Comparison of ENCODE assay signal across 12 cellular contexts in the genomic region with DNA sequence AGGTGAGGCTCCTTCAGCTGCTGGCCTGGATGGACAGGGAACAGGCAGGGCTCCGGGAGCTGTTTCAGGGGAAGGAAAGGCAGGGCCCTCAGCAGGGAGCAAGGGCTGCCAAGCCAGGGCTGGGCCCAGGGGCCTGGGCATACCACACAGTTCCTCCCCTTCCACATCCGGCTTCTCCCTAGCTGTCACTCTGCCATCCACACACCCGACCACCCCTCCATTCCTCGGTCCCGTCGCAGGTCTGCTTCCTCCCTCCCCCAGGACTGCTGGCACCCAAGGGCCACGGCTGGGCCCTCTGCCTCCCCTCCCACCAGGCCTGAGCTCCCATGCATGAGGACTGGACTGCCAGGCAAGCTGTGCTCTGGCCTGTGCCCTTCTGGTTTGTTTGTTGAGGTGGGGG. TPM values are rescaled to one million over a fixed set of nuclear protein-coding genes. Genes with fewer than 3 reads are reported as not detected.
DNase-seq lines count a peak whose midpoint lies in the region; ATAC-seq, FAIRE-seq and TF ChIP-seq lines count a peak whose summit lies in the region.
"Had no signal": no experiment of that assay in that cellular context is flagged by ENCODE, and none has a peak within 500 bp of the region (broad histone marks: within the 10 kb centered on the region; RNA-seq: fewer than 3 reads in every experiment).

No MANE protein-coding gene starts in this region.

- H3K27me3 Mint-ChIP-seq in T-helper 2 cell treated with Interferon-gamma antibody and Interleukin-4, amounts not matched to agents 5 μg/mL and 100 μg/mL, for 36 hours (ENCODE audit: low read depth): no peaks in the 10 kb centered on the region
- no peaks in the 10 kb centered on the region for H3K27me3 Mint-ChIP-seq in activated naive CD8-positive, alpha-beta T cell treated with anti-CD3 and anti-CD28 coated beads, Interleukin-2, amount 10 ng/mL, durations not matched to agents 7 days and 5 days

- H3K4me2 ChIP-seq in HepG2 (ENCODE audit: low read depth, low read length): no peak overlapping the region

- in situ Hi-C loops in HepG2 (cut with HindIII; ENCODE audit: extremely low pct_ligation_motif_present, low pct_unique_long_range_greater_than_20kb): loop anchor here (5.0 to 25.0 kb wide), 3 partner anchors 33 to 448 kb away; a partner anchor contains a TSS

- TF ChIP-seq EP300 in HepG2 (IDR thresholded peaks at IDR 0.05; ENCODE audit: low read depth in 2 of 2, low read length in 2 of 2): no peak
- no peak for TF ChIP-seq EP300 in HepG2 (CRISPR knock-in tag; IDR thresholded peaks at IDR 0.05; ENCODE audit: borderline replicate concordance)

- FAIRE-seq in HepG2 (lab: Jason Lieb, UNC): no peak

- no peak for DNase-seq in T-helper 2 cell treated with Interferon-gamma antibody and Interleukin-4, amounts not matched to agents 5 μg/mL and 100 μg/mL, for 36 hours (ENCODE audit: low spot score)
- no peak for DNase-seq in T-helper 2 cell
- peak; percentile 46 for DNase-seq in activated naive CD8-positive, alpha-beta T cell treated with anti-CD3 and anti-CD28 coated beads, Interleukin-2, amount 10 ng/mL, durations not matched to agents 7 days and 5 days
- DNase-seq in HepG2 (ENCODE audit: low spot score): no peak
- no peak for DNase-seq in activated gamma-delta T cell (lab: John Stamatoyannopoulos, UW)
- no peak for DNase-seq in CD1c-positive myeloid dendritic cell (ENCODE audit: extremely low spot score)
- DNase-seq: GF-D8, NCI-H69, T1000 had no signal

- H3K27ac ChIP-seq in HepG2 (ENCODE audit: extremely low read length, insufficient read depth, low read length) (no peak overlapping the region), stomach smooth muscle (ENCODE audit: low read length) (peak overlapping the region; percentile 41)

- H3K4me1 ChIP-seq in HepG2 (ENCODE audit: insufficient read depth, low read length): peaks cover 15% of the 10 kb centered on the region; the same call in 1 of the 2 replicates
- H3K4me1 ChIP-seq in stomach smooth muscle (ENCODE audit: control insufficient read depth, insufficient read depth, low read length): peaks cover 33% of the 10 kb centered on the region

- no peak overlapping the region for H3K9ac ChIP-seq in HepG2 (ENCODE audit: insufficient read depth, low read depth, low read length)
- H3K9ac ChIP-seq in stomach smooth muscle (ENCODE audit: low read length in 2 of 2): peak overlapping the region in 1 of 2 donors; percentile 44

- H3K9me3 ChIP-seq in HepG2 (ENCODE audit: low read length) (no peaks in the 10 kb centered on the region), stomach smooth muscle (ENCODE audit: control insufficient read depth in 2 of 2, low read length in 2 of 2) (no peaks in the 10 kb centered on the region)

- H3K27ac Mint-ChIP-seq in T-helper 2 cell treated with Interferon-gamma antibody and Interleukin-4, amounts not matched to agents 5 μg/mL and 100 μg/mL, for 36 hours: peak overlapping the region; percentile 92
- H3K27ac Mint-ChIP-seq in activated naive CD8-positive, alpha-beta T cell treated with anti-CD3 and anti-CD28 coated beads, Interleukin-2, amount 10 ng/mL, durations not matched to agents 7 days and 5 days: peak overlapping the region; percentile 87

- no peaks in the 10 kb centered on the region for H3K9me3 Mint-ChIP-seq in T-helper 2 cell treated with Interferon-gamma antibody and Interleukin-4, amounts not matched to agents 5 μg/mL and 100 μg/mL, for 36 hours
- H3K9me3 Mint-ChIP-seq in activated naive CD8-positive, alpha-beta T cell treated with anti-CD3 and anti-CD28 coated beads, Interleukin-2, amount 10 ng/mL, durations not matched to agents 7 days and 5 days: no peaks in the 10 kb centered on the region

- H3K36me3 Mint-ChIP-seq in T-helper 2 cell treated with Interferon-gamma antibody and Interleukin-4, amounts not matched to agents 5 μg/mL and 100 μg/mL, for 36 hours (ENCODE audit: low read depth): peaks cover 41% of the 10 kb centered on the region
- H3K36me3 Mint-ChIP-seq in activated naive CD8-positive, alpha-beta T cell treated with anti-CD3 and anti-CD28 coated beads, Interleukin-2, amount 10 ng/mL, durations not matched to agents 7 days and 5 days: peaks cover 19% of the 10 kb centered on the region

- no TSS peak for BruUV-seq in HepG2 (replicated peaks; lab: Mats Ljungman, UMichigan)

- H3K4me1 Mint-ChIP-seq in T-helper 2 cell treated with Interferon-gamma antibody and Interleukin-4, amounts not matched to agents 5 μg/mL and 100 μg/mL, for 36 hours (ENCODE audit: low read depth): peaks cover 36% of the 10 kb centered on the region
- peaks cover 51% of the 10 kb centered on the region for H3K4me1 Mint-ChIP-seq in activated naive CD8-positive, alpha-beta T cell treated with anti-CD3 and anti-CD28 coated beads, Interleukin-2, amount 10 ng/mL, durations not matched to agents 7 days and 5 days

- TF ChIP-seq POLR2A in HepG2 (IDR thresholded peaks at IDR 0.05; ENCODE audit: insufficient read depth in 1 of 2, low read depth in 2 of 2, low read length in 2 of 2): no peak

- H3K36me3 ChIP-seq in HepG2 (replicated peaks in 1 of 2; ENCODE audit: control insufficient read depth in 1 of 2, insufficient read depth in 2 of 2, low read length in 2 of 2) (peaks cover 26 to 48% of the 10 kb centered on the region in 2 experiments; a peak in 4 of 5 replicates), stomach smooth muscle (ENCODE audit: control insufficient read depth in 2 of 2, insufficient read depth in 2 of 2, low read length in 2 of 2) (peaks cover 18 to 19% of the 10 kb centered on the region in 2 donors)

- WGBS in HepG2 (ENCODE audit: low lambda C conversion rate): 92% methylated on average over 4 of the region's 7 CpGs

- POLR2A ChIA-PET in activated naive CD8-positive, alpha-beta T cell treated with anti-CD3 and anti-CD28 coated beads, Interleukin-2, amount 10 ng/mL, durations not matched to agents 7 days and 5 days (lab: Charles Lee): interaction anchor here (0.9 to 2.5 kb wide), 8 partner anchors 9 to 220 kb away, joined by 3 to 21 read pairs (median 4); a partner anchor contains a TSS
- POLR2A ChIA-PET in HepG2 (lab: Yijun Ruan, JAX): no interaction called here

- no peak overlapping the region for H2AFZ ChIP-seq in HepG2 (ENCODE audit: low read length)

- H3K27me3 ChIP-seq in HepG2 (ENCODE audit: control insufficient read depth in 1 of 2, insufficient read depth in 2 of 2, low read length in 2 of 2) (no peaks in the 10 kb centered on the region), stomach smooth muscle (ENCODE audit: control insufficient read depth in 1 of 2, insufficient read depth in 2 of 2, low read length in 2 of 2) (no peaks in the 10 kb centered on the region)

- ATAC-seq in activated naive CD8-positive, alpha-beta T cell treated with anti-CD3 and anti-CD28 coated beads, Interleukin-2, amount 10 ng/mL, durations not matched to agents 7 days and 5 days (ENCODE audit: low read depth): peak; percentile 27
- ATAC-seq in HepG2 (no peak), GM18907 (IDR thresholded peaks at IDR 0.05; ENCODE audit: unreplicated experiment) (no peak)

- TF ChIP-seq CTCF in HepG2 (CRISPR knock-in tag; IDR thresholded peaks at IDR 0.05): no peak

- no peak for TF ChIP-seq RAD21 in HepG2 (CRISPR knock-in tag; IDR thresholded peaks at IDR 0.05)

- H3K4me3 ChIP-seq in HepG2 (replicated peaks in 1 of 3; ENCODE audit: insufficient read depth in 1 of 3, low read depth in 2 of 3, low read length in 3 of 3) (no peak overlapping the region), stomach smooth muscle (ENCODE audit: low read length in 2 of 2) (peak overlapping the region in 1 of 2 donors; percentile 29)

- H3K4me3 Mint-ChIP-seq in T-helper 2 cell treated with Interferon-gamma antibody and Interleukin-4, amounts not matched to agents 5 μg/mL and 100 μg/mL, for 36 hours: peak overlapping the region; percentile 78
- H3K4me3 Mint-ChIP-seq in activated naive CD8-positive, alpha-beta T cell treated with anti-CD3 and anti-CD28 coated beads, Interleukin-2, amount 10 ng/mL, durations not matched to agents 7 days and 5 days: peak overlapping the region; percentile 77

- H4K20me1 ChIP-seq in HepG2 (ENCODE audit: insufficient read depth, low read length): peaks cover 39% of the 10 kb centered on the region

- intact Hi-C loops in HepG2 (cut with micrococcal nuclease; ENCODE audit: unreplicated experiment): no loop called here

- H3K79me2 ChIP-seq in HepG2 (ENCODE audit: insufficient read depth, low read length): peaks cover 44% of the 10 kb centered on the region

- CTCF ChIA-PET in HepG2 (lab: Yijun Ruan, JAX; ENCODE audit: low intra/inter-chr PET ratio, low total read pairs): no interaction called here

RNA-seq across cellular contexts. Expression of a gene that starts 24.0 kb away (rescaled TPM):
- 10 to 100 TPM; 36.3 to 42.1 TPM for total RNA-seq in activated naive CD8-positive, alpha-beta T cell treated with anti-CD3 and anti-CD28 coated beads, Interleukin-2, amount 10 ng/mL, durations not matched to agents 7 days and 5 days
- 56.7 and 62.2 TPM in 2 replicates for total RNA-seq in HepG2 (2016; rRNA removed; fragmentation: Illumina TruSeq; extraction: Trizol)
- 10.5 and 11.5 TPM in 2 replicates for total RNA-seq in HepG2 (2016; cell fraction: cytosol; rRNA removed; fragmentation: Illumina TruSeq; extraction: Trizol; ENCODE audit: low read depth)
- total RNA-seq in HepG2 (2016; cell fraction: insoluble cytoplasmic fraction; rRNA removed; fragmentation: Illumina TruSeq; extraction: Trizol): 55.3 and 56.3 TPM in 2 replicates
- 41.7 and 48.7 TPM in 2 replicates for total RNA-seq in HepG2 (2016; cell fraction: membrane; rRNA removed; fragmentation: Illumina TruSeq; extraction: Trizol)
- 31.5 and 37.8 TPM in 2 replicates for total RNA-seq in HepG2 (2016; cell fraction: nucleus; rRNA removed; fragmentation: Illumina TruSeq; extraction: Trizol)
- polyA plus RNA-seq in HepG2 (2011; rRNA removed): 31.2 and 39.1 TPM in 2 replicates
- polyA plus RNA-seq in HepG2 (2011; cell fraction: cytosol; rRNA removed): 20.6 and 21.6 TPM in 2 replicates
- polyA plus RNA-seq in HepG2 (2011; cell fraction: nucleus; rRNA removed): 39.4 and 47.2 TPM in 2 replicates
- 43.1 and 58.6 TPM in 2 replicates for polyA plus RNA-seq in HepG2 (2012)
- polyA plus RNA-seq in HepG2 (2016; cell fraction: cytosol; fragmentation: Illumina TruSeq; extraction: Trizol; ENCODE audit: low read depth): 15.1 and 16.9 TPM in 2 replicates
- polyA plus RNA-seq in HepG2 (2016; cell fraction: insoluble cytoplasmic fraction; fragmentation: Illumina TruSeq; extraction: Trizol; ENCODE audit: low read depth): 81.4 and 109 TPM in 2 replicates
- polyA plus RNA-seq in HepG2 (2016; cell fraction: membrane; fragmentation: Illumina TruSeq; extraction: Trizol; ENCODE audit: low read depth): 45.4 and 52.4 TPM in 2 replicates
- 74.4 and 77.5 TPM in 2 replicates for polyA plus RNA-seq in HepG2 (2016; cell fraction: nucleus; fragmentation: Illumina TruSeq; extraction: Trizol; ENCODE audit: insufficient read depth, low read depth)
- polyA minus RNA-seq in HepG2 (2011; rRNA and poly(A)+ RNA removed; ENCODE audit: low replicate concordance): 12.3 and 39.1 TPM in 2 replicates
- polyA minus RNA-seq in HepG2 (2011; cell fraction: cytosol; rRNA and poly(A)+ RNA removed): 14.7 and 18.7 TPM in 2 replicates
- polyA minus RNA-seq in HepG2 (2011; cell fraction: nucleus; rRNA and poly(A)+ RNA removed): 18.9 and 22.9 TPM in 2 replicates

RNA-seq across cellular contexts. Expression of a gene that starts 38.4 kb away (rescaled TPM):
- 10 to 100 TPM; 84.5 to 86.9 TPM for total RNA-seq in activated naive CD8-positive, alpha-beta T cell treated with anti-CD3 and anti-CD28 coated beads, Interleukin-2, amount 10 ng/mL, durations not matched to agents 7 days and 5 days
- total RNA-seq in HepG2 (2016; rRNA removed; fragmentation: Illumina TruSeq; extraction: Trizol): 70.4 and 82.4 TPM in 2 replicates
- total RNA-seq in HepG2 (2016; cell fraction: cytosol; rRNA removed; fragmentation: Illumina TruSeq; extraction: Trizol; ENCODE audit: low read depth): 13.1 and 14.4 TPM in 2 replicates
- 66.8 and 82.9 TPM in 2 replicates for total RNA-seq in HepG2 (2016; cell fraction: insoluble cytoplasmic fraction; rRNA removed; fragmentation: Illumina TruSeq; extraction: Trizol)
- 18.9 and 22.2 TPM in 2 replicates for total RNA-seq in HepG2 (2016; cell fraction: membrane; rRNA removed; fragmentation: Illumina TruSeq; extraction: Trizol)
- total RNA-seq in HepG2 (2016; cell fraction: nucleus; rRNA removed; fragmentation: Illumina TruSeq; extraction: Trizol): 30.8 and 32.4 TPM in 2 replicates
- polyA plus RNA-seq in HepG2 (2011; rRNA removed): 60.3 and 72.7 TPM in 2 replicates
- 71.7 and 71.8 TPM in 2 replicates for polyA plus RNA-seq in HepG2 (2011; cell fraction: cytosol; rRNA removed)
- polyA plus RNA-seq in HepG2 (2011; cell fraction: nucleus; rRNA removed): 26.0 and 36.8 TPM in 2 replicates
- 38.0 and 61.0 TPM in 2 replicates for polyA plus RNA-seq in HepG2 (2012)
- polyA plus RNA-seq in HepG2 (2016; cell fraction: cytosol; fragmentation: Illumina TruSeq; extraction: Trizol; ENCODE audit: low read depth): 12.6 and 14.1 TPM in 2 replicates
- polyA plus RNA-seq in HepG2 (2016; cell fraction: insoluble cytoplasmic fraction; fragmentation: Illumina TruSeq; extraction: Trizol; ENCODE audit: low read depth): 105 and 111 TPM in 2 replicates
- 15.3 and 17.8 TPM in 2 replicates for polyA plus RNA-seq in HepG2 (2016; cell fraction: membrane; fragmentation: Illumina TruSeq; extraction: Trizol; ENCODE audit: low read depth)
- polyA plus RNA-seq in HepG2 (2016; cell fraction: nucleus; fragmentation: Illumina TruSeq; extraction: Trizol; ENCODE audit: insufficient read depth, low read depth): 44.4 and 56.4 TPM in 2 replicates
- 41.9 and 78.2 TPM in 2 replicates for polyA minus RNA-seq in HepG2 (2011; rRNA and poly(A)+ RNA removed; ENCODE audit: low replicate concordance)
- polyA minus RNA-seq in HepG2 (2011; cell fraction: cytosol; rRNA and poly(A)+ RNA removed): 21.1 and 25.6 TPM in 2 replicates
- polyA minus RNA-seq in HepG2 (2011; cell fraction: nucleus; rRNA and poly(A)+ RNA removed): 14.3 and 27.1 TPM in 2 replicates

RNA-seq across cellular contexts. Expression of a gene that starts 40.2 kb away (rescaled TPM):
- 10 to 100 TPM; 64.5 to 64.6 TPM for total RNA-seq in activated naive CD8-positive, alpha-beta T cell treated with anti-CD3 and anti-CD28 coated beads, Interleukin-2, amount 10 ng/mL, durations not matched to agents 7 days and 5 days
- 33.1 and 36.7 TPM in 2 replicates for total RNA-seq in HepG2 (2016; rRNA removed; fragmentation: Illumina TruSeq; extraction: Trizol)
- total RNA-seq in HepG2 (2016; cell fraction: cytosol; rRNA removed; fragmentation: Illumina TruSeq; extraction: Trizol; ENCODE audit: low read depth): 60.6 and 75.2 TPM in 2 replicates
- 36.3 and 39.9 TPM in 2 replicates for total RNA-seq in HepG2 (2016; cell fraction: insoluble cytoplasmic fraction; rRNA removed; fragmentation: Illumina TruSeq; extraction: Trizol)
- 52.5 and 64.2 TPM in 2 replicates for total RNA-seq in HepG2 (2016; cell fraction: membrane; rRNA removed; fragmentation: Illumina TruSeq; extraction: Trizol)
- 15.0 and 21.0 TPM in 2 replicates for total RNA-seq in HepG2 (2016; cell fraction: nucleus; rRNA removed; fragmentation: Illumina TruSeq; extraction: Trizol)
- 30.8 and 34.0 TPM in 2 replicates for polyA plus RNA-seq in HepG2 (2011; rRNA removed)
- 41.5 and 57.5 TPM in 2 replicates for polyA plus RNA-seq in HepG2 (2011; cell fraction: cytosol; rRNA removed)
- polyA plus RNA-seq in HepG2 (2011; cell fraction: nucleus; rRNA removed): 41.3 and 52.4 TPM in 2 replicates
- polyA plus RNA-seq in HepG2 (2012): 17.3 and 21.3 TPM in 2 replicates
- 75.5 and 80.9 TPM in 2 replicates for polyA plus RNA-seq in HepG2 (2016; cell fraction: cytosol; fragmentation: Illumina TruSeq; extraction: Trizol; ENCODE audit: low read depth)
- polyA plus RNA-seq in HepG2 (2016; cell fraction: insoluble cytoplasmic fraction; fragmentation: Illumina TruSeq; extraction: Trizol; ENCODE audit: low read depth): 33.0 and 34.1 TPM in 2 replicates
- 56.8 and 65.7 TPM in 2 replicates for polyA plus RNA-seq in HepG2 (2016; cell fraction: membrane; fragmentation: Illumina TruSeq; extraction: Trizol; ENCODE audit: low read depth)
- polyA plus RNA-seq in HepG2 (2016; cell fraction: nucleus; fragmentation: Illumina TruSeq; extraction: Trizol; ENCODE audit: insufficient read depth, low read depth): 30.1 and 31.9 TPM in 2 replicates
- polyA minus RNA-seq in HepG2 (2011; rRNA and poly(A)+ RNA removed; ENCODE audit: low replicate concordance): 40.7 and 121 TPM in 2 replicates
- 15.1 and 18.1 TPM in 2 replicates for polyA minus RNA-seq in HepG2 (2011; cell fraction: cytosol; rRNA and poly(A)+ RNA removed)
- polyA minus RNA-seq in HepG2 (2011; cell fraction: nucleus; rRNA and poly(A)+ RNA removed): 12.9 and 15.0 TPM in 2 replicates

RNA-seq across cellular contexts. Expression of a gene that starts 41.5 kb away (rescaled TPM):
- under 1 TPM; 0.08 to 0.17 TPM for total RNA-seq in activated naive CD8-positive, alpha-beta T cell treated with anti-CD3 and anti-CD28 coated beads, Interleukin-2, amount 10 ng/mL, durations not matched to agents 7 days and 5 days
- total RNA-seq in HepG2 (2016; rRNA removed; fragmentation: Illumina TruSeq; extraction: Trizol): not detected in 2 replicates
- total RNA-seq in HepG2 (2016; cell fraction: cytosol; rRNA removed; fragmentation: Illumina TruSeq; extraction: Trizol; ENCODE audit: low read depth): not detected in 2 replicates
- 0.02 TPM in 1 of 2 replicates, not detected in the other for total RNA-seq in HepG2 (2016; cell fraction: insoluble cytoplasmic fraction; rRNA removed; fragmentation: Illumina TruSeq; extraction: Trizol)
- 0.06 TPM in 1 of 2 replicates, not detected in the other for total RNA-seq in HepG2 (2016; cell fraction: membrane; rRNA removed; fragmentation: Illumina TruSeq; extraction: Trizol)
- total RNA-seq in HepG2 (2016; cell fraction: nucleus; rRNA removed; fragmentation: Illumina TruSeq; extraction: Trizol): not detected in 2 replicates
- 0.03 TPM in 2 replicates for polyA plus RNA-seq in HepG2 (2011; rRNA removed)
- 0.01 and 0.03 TPM in 2 replicates for polyA plus RNA-seq in HepG2 (2011; cell fraction: cytosol; rRNA removed)
- polyA plus RNA-seq in HepG2 (2011; cell fraction: nucleus; rRNA removed): 0.09 and 0.10 TPM in 2 replicates
- 0.07 and 0.08 TPM in 2 replicates for polyA plus RNA-seq in HepG2 (2012)
- not detected in 2 replicates for polyA plus RNA-seq in HepG2 (2016; cell fraction: cytosol; fragmentation: Illumina TruSeq; extraction: Trizol; ENCODE audit: low read depth)
- polyA plus RNA-seq in HepG2 (2016; cell fraction: insoluble cytoplasmic fraction; fragmentation: Illumina TruSeq; extraction: Trizol; ENCODE audit: low read depth): not detected in 2 replicates
- polyA plus RNA-seq in HepG2 (2016; cell fraction: membrane; fragmentation: Illumina TruSeq; extraction: Trizol; ENCODE audit: low read depth): not detected in 2 replicates
- polyA plus RNA-seq in HepG2 (2016; cell fraction: nucleus; fragmentation: Illumina TruSeq; extraction: Trizol; ENCODE audit: insufficient read depth, low read depth): 0.15 TPM in 1 of 2 replicates, not detected in the other
- 0.24 TPM in 1 of 2 replicates, not detected in the other for polyA minus RNA-seq in HepG2 (2011; rRNA and poly(A)+ RNA removed; ENCODE audit: low replicate concordance)
- not detected in 2 replicates for polyA minus RNA-seq in HepG2 (2011; cell fraction: cytosol; rRNA and poly(A)+ RNA removed)
- polyA minus RNA-seq in HepG2 (2011; cell fraction: nucleus; rRNA and poly(A)+ RNA removed): not detected in 2 replicates
- total RNA-seq: A172 had no signal
